Comparison of ENCODE assay signal across 22 cellular contexts in genomic region chr1:12715896-12716437, GRCh38. TPM values are rescaled to one million over a fixed set of nuclear protein-coding genes. Genes with fewer than 3 reads are reported as not detected.
DNase-seq lines count a peak whose midpoint lies in the region; ATAC-seq and TF ChIP-seq lines count a peak whose summit lies in the region.
"Had no signal": no experiment of that assay in that cellular context is flagged by ENCODE, and none has a peak within 500 bp of the region (broad histone marks: within the 10 kb centered on the region; RNA-seq: fewer than 3 reads in every experiment).

Gene AADACL3, plus strand, starts transcription at chr1:12716110. Its CDS starts 67 bp downstream, at chr1:12716177.

- no peak within 1 kb of the TSS for H4K12ac ChIP-seq in trophoblast cell (ENCODE audit: low read depth, low read length)

- H4K91ac ChIP-seq in trophoblast cell (ENCODE audit: low read depth, low read length), result peak within 1 kb of the TSS; percentile 58

- peaks cover 12% of the 10 kb centered on the region for H3K79me1 ChIP-seq in trophoblast cell (ENCODE audit: low read length)

- ATAC-seq in RWPE2 (ENCODE audit: low read depth) (0 out of 3 replicates have a peak, but pooled peaks have one; percentile 31), right cardiac atrium (no peak), Right ventricle myocardium superior (ENCODE audit: poor library complexity) (no peak)
- ATAC-seq: A549, GM12878 had no signal

- intact Hi-C loops in right cardiac atrium (cut with DNase I) (no loop called here), Right ventricle myocardium superior (cut with DNase I) (no loop called here)

- H2AK5ac ChIP-seq in trophoblast cell (ENCODE audit: low read length), result no peak within 1 kb of the TSS

- no peaks in the 10 kb centered on the region for H3K9me3 ChIP-seq in ES-I3 (ENCODE audit: control insufficient read depth, insufficient read depth, low read length)
- no peaks in the 10 kb centered on the region for H3K9me3 ChIP-seq in RWPE2 (ENCODE audit: severe bottlenecking)
- no peaks in the 10 kb centered on the region for H3K9me3 ChIP-seq in iPS-15b (ENCODE audit: control insufficient read depth, insufficient read depth, low read length)
- H3K9me3 ChIP-seq in trophoblast cell (ENCODE audit: insufficient read depth, low read depth, low read length), result peaks cover 3% of the 10 kb centered on the region
- H3K9me3 ChIP-seq in right cardiac atrium (ENCODE audit: control insufficient read depth, low read length), result no peaks in the 10 kb centered on the region
- H3K9me3 ChIP-seq: A549; BLaER1 treated with 17β-estradiol and CSF1 and Interleukin-3, amounts not matched to agents 10 nM and 100 nM had no signal

- H3K9ac ChIP-seq in ES-I3 (ENCODE audit: low read depth, low read length) (peak within 1 kb of the TSS; percentile 51), iPS-15b (ENCODE audit: low read depth, low read length) (peak within 1 kb of the TSS; percentile 66), trophoblast cell (ENCODE audit: low read length) (no peak within 1 kb of the TSS)
- H3K9ac ChIP-seq: BLaER1 treated with 17β-estradiol and CSF1 and Interleukin-3, amounts not matched to agents 10 nM and 100 nM had no signal

- H3K4me2 ChIP-seq in trophoblast cell (ENCODE audit: low read length), result no peak within 1 kb of the TSS
- H3K4me2 ChIP-seq: A549; BLaER1 treated with 17β-estradiol and CSF1 and Interleukin-3, amounts not matched to agents 10 nM and 100 nM had no signal

- H3K36me3 ChIP-seq in ES-I3 (ENCODE audit: insufficient read depth, low read length) (no peaks in the 10 kb centered on the region), RWPE2 (ENCODE audit: low read depth) (no peaks in the 10 kb centered on the region), iPS-15b (ENCODE audit: control insufficient read depth, insufficient read depth, low read length) (no peaks in the 10 kb centered on the region), trophoblast cell (ENCODE audit: control insufficient read depth in 1 of 2, insufficient read depth in 2 of 2, low read length in 2 of 2) (no peaks in the 10 kb centered on the region)
- H3K36me3 ChIP-seq: BLaER1 treated with 17β-estradiol and CSF1 and Interleukin-3, amounts not matched to agents 10 nM and 100 nM had no signal

- peak within 1 kb of the TSS; percentile 54 for H3K18ac ChIP-seq in trophoblast cell (ENCODE audit: low read length)

- no peak within 1 kb of the TSS for H3K4ac ChIP-seq in trophoblast cell (ENCODE audit: low read depth, low read length)

- DNase-seq in RWPE2 (ENCODE audit: low spot score), result no peak
- DNase-seq in trophoblast cell, result peak; percentile 70 to 71
- no peak for DNase-seq in effector CD8-positive, alpha-beta T cell (lab: John Stamatoyannopoulos, UW)
- no peak for DNase-seq in right cardiac atrium
- DNase-seq in middle frontal gyrus (ENCODE audit: extremely low spot score, low spot score), result no peak
- DNase-seq in Right ventricle myocardium superior, result no peak
- DNase-seq: CD8-positive, alpha-beta memory T cell; DMS79 treated with DMSO at 0.1 percent for 48 hours; GDM1; IMR-90; NCI-H1105 treated with DMSO at 0.1 percent for 48 hours; NCI-H1694 treated with DMSO at 0.1 percent for 48 hours; NCI-H526 treated with DMSO at 0.1 percent for 48 hours; NK-92 treated with Interleukin-12 subunit alpha and Interleukin-12 subunit beta, amount 100 ng/mL, for 24 hours had no signal

- H3K27me3 ChIP-seq in RWPE2 (ENCODE audit: insufficient read depth, poor library complexity, severe bottlenecking) (no peaks in the 10 kb centered on the region), iPS-15b (ENCODE audit: control insufficient read depth, insufficient read depth, low read length) (no peaks in the 10 kb centered on the region), trophoblast cell (ENCODE audit: insufficient read depth, low read length) (no peaks in the 10 kb centered on the region), right cardiac atrium (ENCODE audit: control insufficient read depth, insufficient read depth) (no peaks in the 10 kb centered on the region)
- H3K27me3 ChIP-seq: BLaER1 treated with 17β-estradiol and CSF1 and Interleukin-3, amounts not matched to agents 10 nM and 100 nM had no signal

- peak within 1 kb of the TSS; percentile 7 for H3K14ac ChIP-seq in trophoblast cell (ENCODE audit: low read length)

- no peak within 1 kb of the TSS for H2AFZ ChIP-seq in trophoblast cell (ENCODE audit: insufficient read depth, low read length, poor library complexity)

- peaks cover 79% of the 10 kb centered on the region for H3K4me1 ChIP-seq in ES-I3 (ENCODE audit: insufficient read depth, low read length)
- H3K4me1 ChIP-seq in RWPE2 (ENCODE audit: insufficient read depth, poor library complexity, severe bottlenecking), result no peaks in the 10 kb centered on the region
- H3K4me1 ChIP-seq in iPS-15b (ENCODE audit: control insufficient read depth, insufficient read depth, low read length), result peaks cover 39% of the 10 kb centered on the region
- peaks cover 20 to 37% of the 10 kb centered on the region in 2 experiments for H3K4me1 ChIP-seq in trophoblast cell (ENCODE audit: control insufficient read depth in 1 of 2, insufficient read depth in 2 of 2, low read length in 2 of 2)
- H3K4me1 ChIP-seq in right cardiac atrium (ENCODE audit: control insufficient read depth, insufficient read depth, low read length), result no peaks in the 10 kb centered on the region
- H3K4me1 ChIP-seq: A549 had no signal

- peak within 1 kb of the TSS; percentile 2 for H4K8ac ChIP-seq in trophoblast cell (ENCODE audit: low read depth, low read length)

- peak within 1 kb of the TSS; percentile 51 for H2BK12ac ChIP-seq in trophoblast cell (ENCODE audit: low read length)

- no CpG with 5 or more reads among the region's 8 CpGs for WGBS in trophoblast cell (ENCODE audit: extremely low coverage, insufficient coverage, insufficient read length)
- WGBS in right cardiac atrium, result 78% methylated on average over 8 of the region's 8 CpGs

- no peak within 1 kb of the TSS for H3K23ac ChIP-seq in trophoblast cell (ENCODE audit: low read length)

- no peak for TF ChIP-seq CTCF in RWPE2 (IDR thresholded peaks at IDR 0.05; ENCODE audit: poor library complexity, severe bottlenecking)

- H2BK120ac ChIP-seq in trophoblast cell (ENCODE audit: insufficient read depth, low read length, poor library complexity), result peak within 1 kb of the TSS; percentile 18

- peaks cover 2% of the 10 kb centered on the region for H3K79me2 ChIP-seq in trophoblast cell (ENCODE audit: control insufficient read depth, insufficient read depth, low read length, poor library complexity)

- peak within 1 kb of the TSS; percentile 70 for H2BK5ac ChIP-seq in trophoblast cell (ENCODE audit: low read depth, low read length, poor library complexity)

- H3K27ac ChIP-seq in RWPE2 (ENCODE audit: poor library complexity, severe bottlenecking) (no peak within 1 kb of the TSS), trophoblast cell (ENCODE audit: low read depth, low read length) (peak within 1 kb of the TSS; percentile 38), right cardiac atrium (ENCODE audit: low read length) (no peak within 1 kb of the TSS)
- H3K27ac ChIP-seq: A549; BLaER1 treated with 17β-estradiol and CSF1 and Interleukin-3, amounts not matched to agents 10 nM and 100 nM had no signal

- H3K4me3 ChIP-seq in RWPE2 (ENCODE audit: severe bottlenecking) (no peak within 1 kb of the TSS), iPS-15b (ENCODE audit: low read depth, low read length) (peak within 1 kb of the TSS; percentile 46), trophoblast cell (ENCODE audit: low read depth, low read length) (peak within 1 kb of the TSS; percentile 40), right cardiac atrium (ENCODE audit: low read length) (no peak within 1 kb of the TSS)
- H3K4me3 ChIP-seq: A549; BLaER1 treated with 17β-estradiol and CSF1 and Interleukin-3, amounts not matched to agents 10 nM and 100 nM; GM12878 had no signal

RNA-seq across cellular contexts. Expression of gene AADACL3, which starts in this region (rescaled TPM):
- 0.27 and 0.35 TPM in 2 replicates for polyA plus RNA-seq in trophoblast cell (2013)
- total RNA-seq in right cardiac atrium (not detected), Right ventricle myocardium superior (not detected)
- polyA plus RNA-seq in right cardiac atrium, result not detected
- total RNA-seq: CD8-positive, alpha-beta memory T cell; GM12878; IMR-90; LHCN-M2; OCI-LY7; RPMI7951 had no signal
- polyA plus RNA-seq: A549; CD8-positive, alpha-beta memory T cell; GM12878; IMR-90 had no signal

Comparison
In these comparisons a context has a peak if more than half of its experiments do, and no peak if none do; other contexts are left out.
1. DNase-seq: peak in trophoblast cell (2 of 2); none in RWPE2 (single experiment), effector CD8-positive, alpha-beta T cell (single experiment), right cardiac atrium (0 of 3), middle frontal gyrus (single experiment) and Right ventricle myocardium superior (single experiment).
2. H3K4me3 ChIP-seq: peak in iPS-15b (single experiment) and trophoblast cell (single experiment); none in RWPE2 (single experiment) and right cardiac atrium (single experiment).